8 cellular contexts compared by ENCODE assay signal in the genomic region with DNA sequence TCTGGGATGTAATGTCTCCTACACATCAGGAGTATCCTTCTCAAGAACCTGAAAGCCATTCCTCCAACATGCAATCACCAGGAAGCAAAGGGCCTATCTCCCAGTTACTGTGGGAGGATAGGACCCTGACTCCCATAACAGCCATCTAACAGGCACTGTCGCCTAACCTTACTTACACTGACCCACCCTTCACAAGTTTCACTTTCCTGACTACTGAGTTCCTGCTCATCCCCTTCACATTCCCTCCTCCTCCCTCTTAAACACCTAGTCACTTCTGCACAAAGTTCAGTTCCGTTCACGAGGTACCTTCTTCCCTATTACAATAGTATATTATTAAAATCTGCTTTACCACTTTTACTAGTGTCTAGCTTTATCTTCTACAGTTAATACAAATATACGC. TPM values are rescaled to one million over a fixed set of nuclear protein-coding genes. Genes with fewer than 3 reads are reported as not detected.
DNase-seq lines count a peak whose midpoint lies in the region; ATAC-seq and TF ChIP-seq lines count a peak whose summit lies in the region.

No MANE protein-coding gene starts in this region.

- 56% methylated on average over 4 of the region's 4 CpGs for WGBS in esophagus muscularis mucosa

- TF ChIP-seq CTCF in GM12875 (IDR thresholded peaks at IDR 0.05; ENCODE audit: borderline replicate concordance, insufficient read depth, low read depth, low read length) (no peak), PC-9 (conservative IDR thresholded peaks at IDR 0.05) (no peak), esophagus muscularis mucosa (IDR thresholded peaks at IDR 0.05) (no peak), gastrocnemius medialis (IDR thresholded peaks at IDR 0.05 in 4 of 5, conservative IDR thresholded peaks at IDR 0.05 in 1 of 5) (no peak)

- DNase-seq in PC-9 (no peak), esophagus muscularis mucosa (ENCODE audit: extremely low spot score) (no peak), gastrocnemius medialis (no peak), HUDEP-2 (lab: John Stamatoyannopoulos, UW; ENCODE audit: unreplicated experiment in 76 of 76) (no peak), SKM-1 treated with dmso at 0.1 percent for 144 hours (lab: John Stamatoyannopoulos, UW; ENCODE audit: unreplicated experiment) (no peak)

- H3K36me3 ChIP-seq in PC-9 (ENCODE audit: low read depth), result 0 out of 2 replicates have a peak, but pooled peaks cover 3% of the 10 kb centered on the region
- peaks cover 0 to 16% (median 4%) of the 10 kb centered on the region in 4 donors for H3K36me3 ChIP-seq in esophagus muscularis mucosa
- no peaks in the 10 kb centered on the region for H3K36me3 ChIP-seq in gastrocnemius medialis

- ATAC-seq in gastrocnemius medialis (no peak), HG02678 (IDR thresholded peaks at IDR 0.05; ENCODE audit: unreplicated experiment) (no peak), GM21381 (IDR thresholded peaks at IDR 0.05; ENCODE audit: unreplicated experiment) (no peak)

- in situ Hi-C loops in gastrocnemius medialis (cut with MboI; ENCODE audit: low sequenced_read_pairs in 4 of 4), result no loop called here

- H3K27me3 ChIP-seq in PC-9 (ENCODE audit: insufficient read depth, low read depth), result no peaks in the 10 kb centered on the region
- H3K27me3 ChIP-seq in esophagus muscularis mucosa, result no peaks in the 10 kb centered on the region
- H3K27me3 ChIP-seq in gastrocnemius medialis, result peaks cover 0 to 5% (median 0%) of the 10 kb centered on the region in 3 donors

- CTCF ChIA-PET in PC-9 (lab: Charles Lee), result no interaction called here

- peak overlapping the region; percentile 96 for H3K4me2 ChIP-seq in PC-9

- no peaks in the 10 kb centered on the region for H3F3A ChIP-seq in PC-9 (ENCODE audit: insufficient read depth, low read depth)

- intact Hi-C loops in PC-9 (cut with micrococcal nuclease; ENCODE audit: unreplicated experiment), result loop anchor here (5.0 kb wide), 2 partner anchors 110 to 240 kb away; partner anchors contain the start of gene NOG
- intact Hi-C loops in esophagus muscularis mucosa (cut with DNase I), result no loop called here
- intact Hi-C loops in gastrocnemius medialis (cut with DNase I; ENCODE audit: low total_unique reads), result loop anchor here (5.0 to 10.0 kb wide), 2 partner anchors 125 to 272 kb away; no protein-coding TSS in a partner anchor

- peak overlapping the region; percentile 87 for H3K4me3 ChIP-seq in GM12875 (ENCODE audit: low read depth, low read length)
- H3K4me3 ChIP-seq in PC-9, result peak overlapping the region; percentile 94
- H3K4me3 ChIP-seq in esophagus muscularis mucosa, result peak overlapping the region; percentile 67 to 86 (median 78)
- H3K4me3 ChIP-seq in gastrocnemius medialis, result peak overlapping the region in 3 of 4 donors; percentile 65 to 73 (median 70)

- POLR2A ChIA-PET in PC-9 (lab: Charles Lee; ENCODE audit: unreplicated experiment), result no interaction called here

- H3K9me2 ChIP-seq in PC-9 (ENCODE audit: insufficient read depth), result no peaks in the 10 kb centered on the region

- H3K27ac ChIP-seq in PC-9 (no peak overlapping the region), esophagus muscularis mucosa (replicated peaks in 1 of 4) (no peak overlapping the region), gastrocnemius medialis (peak overlapping the region in 1 of 4 donors; percentile 84)

- H3K79me2 ChIP-seq in PC-9 (ENCODE audit: low read depth), result peaks cover 50% of the 10 kb centered on the region

- H3K9me3 ChIP-seq in PC-9 (ENCODE audit: insufficient read depth, low read depth) (no peaks in the 10 kb centered on the region), esophagus muscularis mucosa (no peaks in the 10 kb centered on the region), gastrocnemius medialis (no peaks in the 10 kb centered on the region)

- no TSS peak for BruUV-seq in PC-9 (replicated peaks; lab: Mats Ljungman, UMichigan)

- peak overlapping the region; percentile 86; the same call in 1 of the 2 replicates for H2AFZ ChIP-seq in PC-9

- TF ChIP-seq POLR2A in esophagus muscularis mucosa (IDR thresholded peaks at IDR 0.05; ENCODE audit: low read depth), result no peak
- TF ChIP-seq POLR2A in gastrocnemius medialis (IDR thresholded peaks at IDR 0.05), result no peak

- no peak for TF ChIP-seq EP300 in esophagus muscularis mucosa (IDR thresholded peaks at IDR 0.05)

- no peaks in the 10 kb centered on the region for H4K20me1 ChIP-seq in PC-9 (ENCODE audit: insufficient read depth)

- peaks cover 32% of the 10 kb centered on the region for H3K4me1 ChIP-seq in PC-9 (replicated peaks; ENCODE audit: insufficient read depth)
- H3K4me1 ChIP-seq in esophagus muscularis mucosa, result peaks cover 11 to 55% (median 45%) of the 10 kb centered on the region in 4 donors
- peaks cover 10 to 13% of the 10 kb centered on the region in 2 donors for H3K4me1 ChIP-seq in gastrocnemius medialis

RNA-seq across cellular contexts. Expression of gene C17orf67, which starts 1.3 kb away (rescaled TPM):
- total RNA-seq in PC-9 (2021), result 4.3 and 6.4 TPM in 2 replicates
- total RNA-seq in esophagus muscularis mucosa, result 1 to 10 TPM in 3 of 4 donors, under 1 TPM in 1; 0.83 to 4.3 (median 3.6) TPM
- total RNA-seq in gastrocnemius medialis, result under 1 TPM in 1 of 4 donors, not detected in 3; 0.16 TPM

RNA-seq across cellular contexts. Expression of gene DGKE, which starts 1.5 kb away (rescaled TPM):
- total RNA-seq in PC-9 (2021) (11.0 and 16.2 TPM in 2 replicates), esophagus muscularis mucosa (10 to 100 TPM in 3 of 4 donors, 1 to 10 TPM in 1; 7.1 to 12.5 (median 11.1) TPM), gastrocnemius medialis (1 to 10 TPM in 3 of 4 donors, under 1 TPM in 1; 0.53 to 3.0 (median 1.6) TPM)
